Comparison of ENCODE assay signal across 8 cellular contexts in genomic region chr9:128724744-128725211, GRCh38. TPM values are rescaled to one million over a fixed set of nuclear protein-coding genes. Genes with fewer than 3 reads are reported as not detected.
DNase-seq lines count a peak whose midpoint lies in the region; ATAC-seq and TF ChIP-seq lines count a peak whose summit lies in the region.

No MANE protein-coding gene starts in this region.

- H3K4me3 ChIP-seq in PC-9, result peak overlapping the region; percentile 79
- H3K4me3 ChIP-seq in neural progenitor cell, result peak overlapping the region; percentile 90
- H3K4me3 ChIP-seq in vagina, result peak overlapping the region; percentile 50 to 79

- BruUV-seq in PC-9 (replicated peaks; lab: Mats Ljungman, UMichigan), result TSS peak; percentile 58

- no peaks in the 10 kb centered on the region for H3K4me1 ChIP-seq in PC-9 (replicated peaks; ENCODE audit: insufficient read depth)
- peaks cover 8% of the 10 kb centered on the region for H3K4me1 ChIP-seq in neural progenitor cell
- H3K4me1 ChIP-seq in vagina, result peaks cover 23% of the 10 kb centered on the region

- peaks cover 19% of the 10 kb centered on the region; the same call in 1 of the 2 replicates for H3F3A ChIP-seq in PC-9 (ENCODE audit: insufficient read depth, low read depth)
- H3F3A ChIP-seq in neural progenitor cell (ENCODE audit: low read depth), result peaks cover 20% of the 10 kb centered on the region

- H3K36me3 Mint-ChIP-seq in activated naive CD8-positive, alpha-beta T cell, result no peaks in the 10 kb centered on the region
- peaks cover 2% of the 10 kb centered on the region for H3K36me3 Mint-ChIP-seq in neural progenitor cell

- H3K27ac Mint-ChIP-seq in activated naive CD8-positive, alpha-beta T cell, result no peak overlapping the region
- H3K27ac Mint-ChIP-seq in neural progenitor cell, result peak overlapping the region; percentile 80

- no peaks in the 10 kb centered on the region for H3K36me3 ChIP-seq in PC-9 (ENCODE audit: low read depth)
- H3K36me3 ChIP-seq in neural progenitor cell, result no peaks in the 10 kb centered on the region
- H3K36me3 ChIP-seq in vagina, result no peaks in the 10 kb centered on the region

- ATAC-seq in GM21825 (IDR thresholded peaks at IDR 0.05; ENCODE audit: unreplicated experiment), result no peak

- H3K27me3 Mint-ChIP-seq in activated naive CD8-positive, alpha-beta T cell, result no peaks in the 10 kb centered on the region
- H3K27me3 Mint-ChIP-seq in neural progenitor cell (ENCODE audit: insufficient read depth, low read depth), result peaks cover 9% of the 10 kb centered on the region

- H3K9me3 ChIP-seq in PC-9 (ENCODE audit: insufficient read depth, low read depth) (no peaks in the 10 kb centered on the region), neural progenitor cell (ENCODE audit: low read depth) (no peaks in the 10 kb centered on the region), vagina (no peaks in the 10 kb centered on the region)

- H3K27me3 ChIP-seq in PC-9 (ENCODE audit: insufficient read depth, low read depth), result no peaks in the 10 kb centered on the region
- H3K27me3 ChIP-seq in neural progenitor cell, result no peaks in the 10 kb centered on the region
- H3K27me3 ChIP-seq in vagina, result no peaks in the 10 kb centered on the region

- peak overlapping the region; percentile 78 for H3K4me2 ChIP-seq in PC-9
- H3K4me2 ChIP-seq in neural progenitor cell, result peak overlapping the region; percentile 55

- H3K4me1 Mint-ChIP-seq in activated naive CD8-positive, alpha-beta T cell (ENCODE audit: low read depth), result peaks cover 28% of the 10 kb centered on the region
- peaks cover 42% of the 10 kb centered on the region for H3K4me1 Mint-ChIP-seq in neural progenitor cell

- peak overlapping the region; percentile 92 for H3K4me3 Mint-ChIP-seq in activated naive CD8-positive, alpha-beta T cell
- peak overlapping the region; percentile 88 for H3K4me3 Mint-ChIP-seq in neural progenitor cell

- H3K9ac ChIP-seq in neural progenitor cell, result no peak overlapping the region

- TF ChIP-seq CTCF in GM10248 (IDR thresholded peaks at IDR 0.05; ENCODE audit: control extremely low read depth, extremely low read depth, low read depth, missing control alignments) (peak; percentile 14), PC-9 (conservative IDR thresholded peaks at IDR 0.05) (0 out of 2 replicates have a peak, but pooled peaks have one; percentile 11), neural progenitor cell (IDR thresholded peaks at IDR 0.05) (no peak), vagina (IDR thresholded peaks at IDR 0.05) (no peak)

- no peaks in the 10 kb centered on the region for H3K79me2 ChIP-seq in PC-9 (ENCODE audit: low read depth)
- peaks cover 10% of the 10 kb centered on the region for H3K79me2 ChIP-seq in neural progenitor cell (ENCODE audit: low read depth)

- TF ChIP-seq POLR2A in vagina (IDR thresholded peaks at IDR 0.05), result no peak

- H2AFZ ChIP-seq in PC-9, result peak overlapping the region; percentile 73; the same call in 1 of the 2 replicates
- H2AFZ ChIP-seq in neural progenitor cell (replicated peaks), result no peak overlapping the region

- DNase-seq in GM10248 (ENCODE audit: extremely low spot score) (peak; percentile 67), HPDE6-E6E7 (ENCODE audit: extremely low spot score) (peak; percentile 69), PC-9 (peak; percentile 66 to 78), globus pallidus (ENCODE audit: low spot score) (peak; percentile 19), neural progenitor cell (ENCODE audit: low spot score) (peak; percentile 90), vagina (ENCODE audit: extremely low spot score in 2 of 2) (no peak)

- intact Hi-C loops in PC-9 (cut with micrococcal nuclease; ENCODE audit: unreplicated experiment) (loop anchor here (1.0 to 10.0 kb wide), 5 partner anchors 40 to 90 kb away; partner anchors contain the start of genes DYNC2I2, ENDOG and ZER1), vagina (cut with DNase I) (no loop called here)

- H4K20me1 ChIP-seq in PC-9 (ENCODE audit: insufficient read depth) (no peaks in the 10 kb centered on the region; the same call in 1 of the 2 replicates), neural progenitor cell (ENCODE audit: low read depth) (no peaks in the 10 kb centered on the region)

- H3K9me3 Mint-ChIP-seq in activated naive CD8-positive, alpha-beta T cell (ENCODE audit: low read depth), result no peaks in the 10 kb centered on the region
- no peaks in the 10 kb centered on the region for H3K9me3 Mint-ChIP-seq in neural progenitor cell

- H3K27ac ChIP-seq in PC-9, result no peak overlapping the region
- H3K27ac ChIP-seq in neural progenitor cell, result peak overlapping the region; percentile 35
- H3K27ac ChIP-seq in vagina, result peak overlapping the region; percentile 80

- POLR2A ChIA-PET in GM10248 (lab: Yijun Ruan, JAX), result interaction anchor here (0.5 to 1.3 kb wide), 6 partner anchors 9 to 314 kb away, joined by 3 to 5 read pairs (median 4); partner anchors contain the start of gene SPTAN1
- POLR2A ChIA-PET in PC-9 (lab: Charles Lee; ENCODE audit: unreplicated experiment), result interaction anchor here (0.6 to 0.9 kb wide), 5 partner anchors 28 to 734 kb away, joined by 3 to 16 read pairs (median 5); no protein-coding TSS in a partner anchor

- no peaks in the 10 kb centered on the region for H3K9me2 ChIP-seq in PC-9 (ENCODE audit: insufficient read depth)

- CTCF ChIA-PET in GM10248 (lab: Yijun Ruan, JAX) (interaction anchor here (1.0 to 1.7 kb wide), 4 partner anchors 8 to 204 kb away, joined by 3 to 8 read pairs (median 5); partner anchors contain the start of genes ENDOG and SPOUT1), PC-9 (lab: Charles Lee) (interaction anchor here (0.6 to 1.3 kb wide), 5 partner anchors 8 to 218 kb away, joined by 3 to 16 read pairs (median 8); partner anchors contain the start of genes ENDOG and PKN3)

RNA-seq across cellular contexts. Expression of gene ZDHHC12, which starts 0.9 kb away (rescaled TPM):
- total RNA-seq in PC-9 (2021) (102 and 133 TPM in 2 replicates), neural progenitor cell (ENCODE audit: low replicate concordance) (16.8 and 53.9 TPM in 2 replicates), vagina (19.4 TPM)

RNA-seq across cellular contexts. Expression of gene PKN3, which starts 22.5 kb away (rescaled TPM):
- total RNA-seq in PC-9 (2021) (5.5 and 9.1 TPM in 2 replicates), neural progenitor cell (ENCODE audit: low replicate concordance) (4.4 and 16.1 TPM in 2 replicates), vagina (8.3 TPM)

RNA-seq across cellular contexts. Expression of gene SET, which starts 35.8 kb away (rescaled TPM):
- 539 and 738 TPM in 2 replicates for total RNA-seq in PC-9 (2021)
- 930 and 1,683 TPM in 2 replicates for total RNA-seq in neural progenitor cell (ENCODE audit: low replicate concordance)
- total RNA-seq in vagina, result 137 TPM

RNA-seq across cellular contexts. Expression of gene ZER1, which starts 46.9 kb away (rescaled TPM):
- total RNA-seq in PC-9 (2021) (65.2 and 70.0 TPM in 2 replicates), neural progenitor cell (ENCODE audit: low replicate concordance) (14.7 and 28.2 TPM in 2 replicates), vagina (54.8 TPM)

Comparison
In these comparisons a context has a peak if more than half of its experiments do, and no peak if none do; other contexts are left out.
1. DNase-seq: peak in GM10248 (single experiment), HPDE6-E6E7 (single experiment), PC-9 (2 of 2), globus pallidus (single experiment) and neural progenitor cell (single experiment); none in vagina (0 of 2).
2. CTCF ChIP-seq: peak in GM10248 (single experiment) and PC-9 (single experiment); none in neural progenitor cell (single experiment) and vagina (0 of 3).
3. Peak in every context shown above with its lines, with median percentiles within 50 percentile points of each other: H3K4me3 ChIP-seq.